Comparison of ENCODE assay signal across 8 cellular contexts in the genomic region with DNA sequence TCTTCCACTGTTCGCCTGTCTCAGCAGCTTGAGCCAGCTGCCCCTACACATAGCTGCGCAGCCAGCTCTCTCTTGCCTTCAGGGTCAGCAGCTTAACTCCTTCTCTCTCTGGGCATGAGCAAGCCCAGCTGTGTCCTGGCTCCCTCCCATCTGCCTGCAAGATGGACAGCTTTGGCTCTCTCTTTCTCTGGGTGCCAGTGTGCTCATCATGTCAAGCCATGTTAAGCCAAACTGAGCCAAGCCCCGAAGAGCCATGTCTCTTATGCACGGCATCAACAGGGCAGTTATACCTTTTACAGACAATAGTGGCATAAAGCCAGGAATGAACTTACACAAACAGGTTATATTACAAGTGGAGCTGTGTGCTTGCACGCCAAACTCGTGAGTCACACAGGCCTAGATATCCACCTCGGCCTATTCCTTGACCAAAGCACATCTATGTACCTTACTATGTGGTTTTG. TPM values are rescaled to one million over a fixed set of nuclear protein-coding genes. Genes with fewer than 3 reads are reported as not detected.
DNase-seq lines count a peak whose midpoint lies in the region; ATAC-seq, FAIRE-seq and TF ChIP-seq lines count a peak whose summit lies in the region.
"Not testable (repeated sequence)": the region's sequence is repeated elsewhere in the genome, so short reads cannot be mapped to it uniquely, and the experiment has no call there.

No MANE protein-coding gene starts in this region.

- H3K36me3 ChIP-seq in PC-9 (ENCODE audit: low read depth); astrocyte (ENCODE audit: insufficient read depth, low read length); endothelial cell of umbilical vein (ENCODE audit: control insufficient read depth in 2 of 2, extremely low read depth in 1 of 2, insufficient read depth in 2 of 2, low read length in 2 of 2); heart left ventricle; mucosa of descending colon (ENCODE audit: low read depth); skeletal muscle tissue (ENCODE audit: control insufficient read depth in 3 of 3, insufficient read depth in 3 of 3, low read length in 3 of 3): not testable (repeated sequence)

- not testable (repeated sequence) for H3K36me3 Mint-ChIP-seq in astrocyte (ENCODE audit: low read depth, unreplicated experiment)

- in situ Hi-C loops in Caki2 (cut with HindIII; ENCODE audit: low pct_unique_long_range_greater_than_20kb, low sequenced_read_pairs) = not testable (repeated sequence)

- DNase-seq in Caki2 (ENCODE audit: low read depth) = peak; percentile 50
- DNase-seq in PC-9 = peak; percentile 57 to 86
- peak; percentile 83 for DNase-seq in astrocyte (ENCODE audit: low read depth)
- peak; percentile 80 for DNase-seq in endothelial cell of umbilical vein (ENCODE audit: low read depth, low spot score)
- peak in 1 of 5 donors; percentile 45 for DNase-seq in heart left ventricle
- peak in 1 of 3 donors; percentile 39 for DNase-seq in mucosa of descending colon

- not testable (repeated sequence) for H3K27me3 ChIP-seq in PC-9 (ENCODE audit: insufficient read depth, low read depth); astrocyte (ENCODE audit: insufficient read depth, low read length); endothelial cell of umbilical vein (ENCODE audit: control insufficient read depth in 2 of 2, insufficient read depth in 2 of 2, low read length in 2 of 2); heart left ventricle; skeletal muscle tissue (ENCODE audit: control insufficient read depth in 3 of 3, insufficient read depth in 3 of 3, low read length in 3 of 3)

- not testable (repeated sequence) for TF ChIP-seq RAD21 in Ishikawa (IDR thresholded peaks at IDR 0.05; ENCODE audit: low read depth)

- H3K9me1 ChIP-seq in endothelial cell of umbilical vein (replicated peaks; ENCODE audit: control insufficient read depth, extremely low read depth, insufficient read depth, low read length) = not testable (repeated sequence)

- H3K4me1 ChIP-seq in PC-9 (replicated peaks; ENCODE audit: insufficient read depth) = peaks cover 13% of the 10 kb centered on the region
- not testable (repeated sequence) for H3K4me1 ChIP-seq in astrocyte (ENCODE audit: insufficient read depth, low read length); heart left ventricle; mucosa of descending colon (ENCODE audit: low read depth); skeletal muscle tissue (ENCODE audit: control insufficient read depth in 3 of 3, insufficient read depth in 3 of 3, low read length in 3 of 3)
- peaks cover 11% of the 10 kb centered on the region for H3K4me1 ChIP-seq in endothelial cell of umbilical vein (ENCODE audit: control insufficient read depth, extremely low read depth, insufficient read depth, low read length)

- not testable (repeated sequence) for H3K4me3 Mint-ChIP-seq in astrocyte (ENCODE audit: unreplicated experiment)

- H3F3A ChIP-seq in PC-9 (ENCODE audit: insufficient read depth, low read depth) = not testable (repeated sequence)

- TF ChIP-seq EP300 in Ishikawa (IDR thresholded peaks at IDR 0.05; ENCODE audit: borderline replicate concordance) = peak; percentile 37; the same call in 1 of the 2 replicates

- not testable (repeated sequence) for TF ChIP-seq POLR2A in endothelial cell of umbilical vein (IDR thresholded peaks at IDR 0.05; ENCODE audit: low read depth, low read length); heart left ventricle (IDR thresholded peaks at IDR 0.05)

- H3K9me3 ChIP-seq in PC-9 (ENCODE audit: insufficient read depth, low read depth); astrocyte (ENCODE audit: insufficient read depth, low read depth, low read length); endothelial cell of umbilical vein (replicated peaks; ENCODE audit: control insufficient read depth, insufficient read depth, low read length); heart left ventricle; mucosa of descending colon; skeletal muscle tissue (ENCODE audit: control insufficient read depth in 3 of 3, low read length in 3 of 3): not testable (repeated sequence)

- not testable (repeated sequence) for H2AFZ ChIP-seq in PC-9
- H2AFZ ChIP-seq in astrocyte (ENCODE audit: low read depth, low read length) (peak overlapping the region; percentile 83), endothelial cell of umbilical vein (ENCODE audit: low read depth, low read length) (peak overlapping the region; percentile 100)

- FAIRE-seq in astrocyte (lab: Jason Lieb, UNC) = not testable (repeated sequence)
- FAIRE-seq in endothelial cell of umbilical vein (lab: Jason Lieb, UNC) = peak; percentile 95

- CTCF ChIA-PET in PC-9 (lab: Charles Lee) (interaction anchor here (0.6 to 0.9 kb wide), 2 partner anchors 8 to 9 kb away, joined by 3 to 4 read pairs; no protein-coding TSS in a partner anchor), endothelial cell of umbilical vein (lab: Charles Lee) (interaction anchor here (0.7 to 1.1 kb wide), 5 partner anchors 8 to 465 kb away, joined by 3 to 11 read pairs (median 4); no protein-coding TSS in a partner anchor)

- not testable (repeated sequence) for H3K79me2 ChIP-seq in PC-9 (ENCODE audit: low read depth); astrocyte (ENCODE audit: insufficient read depth, low read length); endothelial cell of umbilical vein (ENCODE audit: control insufficient read depth, insufficient read depth, low read length)

- BruUV-seq in PC-9 (replicated peaks; lab: Mats Ljungman, UMichigan); endothelial cell of umbilical vein (replicated peaks; lab: Mats Ljungman, UMichigan): not testable (repeated sequence)

- peaks cover 12% of the 10 kb centered on the region for H3K4me1 Mint-ChIP-seq in astrocyte (ENCODE audit: low read depth, unreplicated experiment)

- dilution Hi-C loops in endothelial cell of umbilical vein (cut with MboI; ENCODE audit: extremely low pct_ligation_motif_present, low sequenced_read_pairs) = not testable (repeated sequence)

- not testable (repeated sequence) for H3K9me2 ChIP-seq in PC-9 (ENCODE audit: insufficient read depth)

- not testable (repeated sequence) for H4K20me1 ChIP-seq in PC-9 (ENCODE audit: insufficient read depth); astrocyte (ENCODE audit: insufficient read depth, low read length); endothelial cell of umbilical vein (replicated peaks; ENCODE audit: control insufficient read depth, extremely low read depth, insufficient read depth, low read length)

- POLR2A ChIA-PET in PC-9 (lab: Charles Lee; ENCODE audit: unreplicated experiment) = interaction anchor here (0.5 to 0.6 kb wide), 2 partner anchors 597 to 1212 kb away, joined by 3 to 8 read pairs; no protein-coding TSS in a partner anchor
- POLR2A ChIA-PET in endothelial cell of umbilical vein (lab: Charles Lee) = interaction anchor here (1.5 kb wide), 1 partner anchor 8 kb away, joined by 7 read pairs; no protein-coding TSS in a partner anchor

- H3K27ac ChIP-seq in PC-9; astrocyte (ENCODE audit: low read depth, low read length); heart left ventricle: not testable (repeated sequence)
- peak overlapping the region; percentile 48 for H3K27ac ChIP-seq in endothelial cell of umbilical vein (ENCODE audit: insufficient read depth, low read depth, low read length)
- H3K27ac ChIP-seq in skeletal muscle tissue (ENCODE audit: low read depth, low read length) = peak overlapping the region; percentile 25

- ATAC-seq in heart left ventricle = peak in 3 of 4 donors; percentile 24 to 85 (median 49)
- peak; percentile 86 for ATAC-seq in mucosa of descending colon

- not testable (repeated sequence) for H3K4me3 ChIP-seq in PC-9; astrocyte (ENCODE audit: insufficient read depth, low read depth, low read length); endothelial cell of umbilical vein (replicated peaks in 1 of 3; ENCODE audit: insufficient read depth in 1 of 3, low read depth in 1 of 3, low read length in 3 of 3); heart left ventricle; mucosa of descending colon; skeletal muscle tissue (ENCODE audit: low read length in 3 of 3)

- H3K4me2 ChIP-seq in PC-9 (peak overlapping the region; percentile 52), astrocyte (ENCODE audit: low read length) (peak overlapping the region; percentile 34)
- not testable (repeated sequence) for H3K4me2 ChIP-seq in endothelial cell of umbilical vein (ENCODE audit: insufficient read depth, low read length)

- WGBS in heart left ventricle, 4 donors = 65 to 70% (median 67%) methylated on average over 7 of the region's 7 CpGs

- intact Hi-C loops in PC-9 (cut with micrococcal nuclease; ENCODE audit: unreplicated experiment); endothelial cell of umbilical vein (cut with micrococcal nuclease); heart left ventricle (cut with DNase I); mucosa of descending colon (cut with DNase I, micrococcal nuclease): not testable (repeated sequence)

- TF ChIP-seq CTCF in PC-9 (conservative IDR thresholded peaks at IDR 0.05); astrocyte (IDR thresholded peaks at IDR 0.05; ENCODE audit: insufficient read depth, low read depth, low read length); endothelial cell of umbilical vein (IDR thresholded peaks at IDR 0.05; ENCODE audit: extremely low read depth in 1 of 2, insufficient read depth in 1 of 2, low read depth in 1 of 2, low read length in 2 of 2); heart left ventricle (IDR thresholded peaks at IDR 0.05); mucosa of descending colon (IDR thresholded peaks at IDR 0.05): not testable (repeated sequence)

- H3K9me3 Mint-ChIP-seq in astrocyte (ENCODE audit: unreplicated experiment) = not testable (repeated sequence)

- H3K27ac Mint-ChIP-seq in astrocyte (ENCODE audit: unreplicated experiment) = peak overlapping the region; percentile 8

- not testable (repeated sequence) for H3K9ac ChIP-seq in astrocyte (ENCODE audit: low read length); endothelial cell of umbilical vein (replicated peaks; ENCODE audit: extremely low read depth, insufficient read depth, low read length); skeletal muscle tissue (ENCODE audit: low read depth in 1 of 3, low read length in 3 of 3)

- not testable (repeated sequence) for H3K27me3 Mint-ChIP-seq in astrocyte (ENCODE audit: low read depth, unreplicated experiment)

RNA-seq across cellular contexts. Expression of a gene that starts 21.5 kb away (rescaled TPM):
- 11.0 and 15.9 TPM in 2 replicates for total RNA-seq in Caki2 (2014; rRNA removed; shearing (Covaris generic); ENCODE audit: low replicate concordance)
- total RNA-seq in PC-9 (2021) = 9.7 and 11.3 TPM in 2 replicates
- total RNA-seq in astrocyte = 13.5 and 16.2 TPM in 2 replicates
- 13.5 TPM in 2 replicates for total RNA-seq in endothelial cell of umbilical vein
- 11.3 and 12.9 TPM in 2 replicates for polyA plus RNA-seq in endothelial cell of umbilical vein
- 15.3 and 16.2 TPM in 2 replicates for polyA plus RNA-seq in endothelial cell of umbilical vein (2011; cell fraction: cytosol; rRNA removed)
- polyA plus RNA-seq in endothelial cell of umbilical vein (2011; cell fraction: nucleus; rRNA removed) = 13.3 and 14.3 TPM in 2 replicates
- polyA plus RNA-seq in endothelial cell of umbilical vein (2012) = 12.4 and 19.0 TPM in 2 replicates
- polyA minus RNA-seq in endothelial cell of umbilical vein = 14.5 and 21.9 TPM in 2 replicates
- 3.9 TPM for polyA minus RNA-seq in endothelial cell of umbilical vein (2011; cell fraction: cytosol; rRNA and poly(A)+ RNA removed)
- polyA minus RNA-seq in endothelial cell of umbilical vein (2011; cell fraction: nucleus; rRNA and poly(A)+ RNA removed) = 10.0 and 12.6 TPM in 2 replicates
- total RNA-seq in heart left ventricle = 10 to 100 TPM in 1 of 9 donors, 1 to 10 TPM in 8; 4.6 to 10.6 (median 6.3) TPM
- polyA plus RNA-seq in heart left ventricle = 1 to 10 TPM; 4.3 to 4.5 TPM
- 1 to 10 TPM; 8.6 to 9.4 (median 9.4) TPM for total RNA-seq in mucosa of descending colon
- 13.6 TPM for total RNA-seq in skeletal muscle tissue
